12 cellular contexts compared by ENCODE assay signal in the genomic region with DNA sequence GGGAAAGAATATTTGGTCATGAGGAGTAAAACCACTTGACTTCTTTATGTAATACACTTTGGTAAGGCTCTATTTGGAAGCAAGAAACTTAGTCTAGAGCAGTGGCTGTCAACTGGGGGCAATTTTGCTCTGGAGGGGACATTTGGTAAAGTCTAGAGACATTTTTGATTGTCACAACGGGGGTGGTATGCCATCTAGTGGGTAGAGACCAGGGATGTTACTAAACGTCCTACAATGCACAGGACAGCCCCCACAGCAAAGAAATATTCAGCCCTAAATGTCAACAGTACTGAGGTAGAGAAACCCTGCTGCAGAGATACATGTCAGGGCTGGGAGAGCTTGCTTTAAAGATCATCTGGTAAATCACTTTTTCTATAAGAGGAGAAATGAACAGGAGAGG. TPM values are rescaled to one million over a fixed set of nuclear protein-coding genes. Genes with fewer than 3 reads are reported as not detected.
DNase-seq lines count a peak whose midpoint lies in the region; TF ChIP-seq lines count a peak whose summit lies in the region.
"Had no signal": no experiment of that assay in that cellular context is flagged by ENCODE, and none has a peak within 500 bp of the region (broad histone marks: within the 10 kb centered on the region; RNA-seq: fewer than 3 reads in every experiment).

No MANE protein-coding gene starts in this region.

- H3K4me1 ChIP-seq in OCI-LY7 (ENCODE audit: insufficient read depth, low read length, poor library complexity, severe bottlenecking) = no peaks in the 10 kb centered on the region
- H3K4me1 ChIP-seq in smooth muscle cell (ENCODE audit: low read depth) = no peaks in the 10 kb centered on the region

- H3K36me3 Mint-ChIP-seq in activated CD4-positive, alpha-beta memory T cell treated with anti-CD3 and anti-CD28 coated beads for 36 hours = peaks cover 10% of the 10 kb centered on the region

- H2AFZ ChIP-seq in OCI-LY7 (ENCODE audit: low read length) = no peak overlapping the region
- no peak overlapping the region for H2AFZ ChIP-seq in smooth muscle cell (ENCODE audit: low read depth)

- H3F3A ChIP-seq in smooth muscle cell (ENCODE audit: low read depth) = no peaks in the 10 kb centered on the region

- no peak overlapping the region for H3K4me2 ChIP-seq in OCI-LY7 (ENCODE audit: low read length)
- H3K4me2 ChIP-seq in smooth muscle cell = no peak overlapping the region

- no TSS peak for BruUV-seq in OCI-LY7 (replicated peaks; lab: Mats Ljungman, UMichigan)

- H3K27me3 Mint-ChIP-seq in activated CD4-positive, alpha-beta memory T cell treated with anti-CD3 and anti-CD28 coated beads for 36 hours = no peaks in the 10 kb centered on the region

- H3K9ac ChIP-seq in smooth muscle cell (ENCODE audit: low read depth) = no peak overlapping the region

- no peak overlapping the region for H3K27ac ChIP-seq in OCI-LY7 (ENCODE audit: low read depth, low read length, poor library complexity, severe bottlenecking)
- no peak overlapping the region for H3K27ac ChIP-seq in smooth muscle cell (ENCODE audit: low read depth)

- CTCF ChIA-PET in OCI-LY7 (lab: Charles Lee; ENCODE audit: unreplicated experiment) = no interaction called here
- CTCF ChIA-PET in activated CD4-positive, alpha-beta memory T cell treated with anti-CD3 and anti-CD28 coated beads for 36 hours (lab: Charles Lee) = interaction anchor here (1.0 to 1.9 kb wide), 3 partner anchors 10 to 83 kb away, joined by 3 to 13 read pairs (median 11); no protein-coding TSS in a partner anchor

- intact Hi-C loops in OCI-LY7 (cut with micrococcal nuclease; ENCODE audit: unreplicated experiment) = loop anchor here (1.0 kb wide), 2 partner anchors 45 to 82 kb away; no protein-coding TSS in a partner anchor
- intact Hi-C loops in activated CD4-positive, alpha-beta memory T cell treated with anti-CD3 and anti-CD28 coated beads for 36 hours (cut with micrococcal nuclease) = no loop called here

- 37% methylated on average over 2 of the region's 2 CpGs for WGBS in smooth muscle cell (ENCODE audit: low lambda C conversion rate)

- DNase-seq in AG10803 (ENCODE audit: low read depth) (no peak), GM10266 (ENCODE audit: extremely low spot score) (peak; percentile 48), OCI-LY7 (ENCODE audit: low spot score) (peak; percentile 54), epithelial cell of proximal tubule (ENCODE audit: low read depth) (no peak), NCI-H2107 (lab: John Stamatoyannopoulos, UW) (no peak), smooth muscle cell (lab: John Stamatoyannopoulos, UW; ENCODE audit: unreplicated experiment) (no peak), iPS-NIHi11 (ENCODE audit: low spot score) (no peak)
- no peak for DNase-seq in activated CD4-positive, alpha-beta memory T cell treated with anti-CD3 and anti-CD28 coated beads for 36 hours
- DNase-seq: activated T-cell treated with anti-CD3 and anti-CD28 coated beads, Interleukin-2, amount 50 U/mL, for 4 hours; cortex of kidney; NCI-H1105 treated with DMSO at 0.1 percent for 48 hours had no signal

- H3K9me3 ChIP-seq in OCI-LY7 (ENCODE audit: low read length) = no peaks in the 10 kb centered on the region
- H3K9me3 ChIP-seq in smooth muscle cell (replicated peaks; ENCODE audit: low read depth) = no peaks in the 10 kb centered on the region

- no peaks in the 10 kb centered on the region for H3K9me3 Mint-ChIP-seq in activated CD4-positive, alpha-beta memory T cell treated with anti-CD3 and anti-CD28 coated beads for 36 hours
- H3K9me3 Mint-ChIP-seq: activated T-cell treated with anti-CD3 and anti-CD28 coated beads, Interleukin-2, amount 50 U/mL, for 4 hours had no signal

- no peaks in the 10 kb centered on the region for H3K4me1 Mint-ChIP-seq in activated CD4-positive, alpha-beta memory T cell treated with anti-CD3 and anti-CD28 coated beads for 36 hours (ENCODE audit: low read depth)

- H4K20me1 ChIP-seq in OCI-LY7 (ENCODE audit: insufficient read depth, low read length) (no peaks in the 10 kb centered on the region), smooth muscle cell (ENCODE audit: low read depth) (no peaks in the 10 kb centered on the region)

- H3K4me3 ChIP-seq in AG10803 (ENCODE audit: low read length) (no peak overlapping the region), OCI-LY7 (ENCODE audit: low read depth, low read length, poor library complexity, severe bottlenecking) (no peak overlapping the region), epithelial cell of proximal tubule (ENCODE audit: low read depth, low read length) (no peak overlapping the region), smooth muscle cell (no peak overlapping the region)

- no peaks in the 10 kb centered on the region for H3K9me2 ChIP-seq in OCI-LY7 (ENCODE audit: insufficient read depth, low read length)

- no peak overlapping the region for H3K27ac Mint-ChIP-seq in activated CD4-positive, alpha-beta memory T cell treated with anti-CD3 and anti-CD28 coated beads for 36 hours

- POLR2A ChIA-PET in OCI-LY7 (lab: Charles Lee) = interaction anchor here (0.6 to 0.7 kb wide), 2 partner anchors 29 to 34 kb away, joined by 3 to 5 read pairs; partner anchors contain the start of gene HMGCL
- POLR2A ChIA-PET in activated CD4-positive, alpha-beta memory T cell treated with anti-CD3 and anti-CD28 coated beads for 36 hours (lab: Charles Lee) = no interaction called here

- no peak overlapping the region for H3K4me3 Mint-ChIP-seq in activated CD4-positive, alpha-beta memory T cell treated with anti-CD3 and anti-CD28 coated beads for 36 hours
- H3K4me3 Mint-ChIP-seq: activated T-cell treated with anti-CD3 and anti-CD28 coated beads, Interleukin-2, amount 50 U/mL, for 4 hours had no signal

- peaks cover 29% of the 10 kb centered on the region for H3K36me3 ChIP-seq in OCI-LY7 (ENCODE audit: insufficient read depth, low read length)
- no peaks in the 10 kb centered on the region for H3K36me3 ChIP-seq in smooth muscle cell (ENCODE audit: low read depth)

- no peaks in the 10 kb centered on the region for H3K27me3 ChIP-seq in smooth muscle cell (ENCODE audit: low read depth)

- TF ChIP-seq CTCF in AG10803 (conservative IDR thresholded peaks at IDR 0.05; ENCODE audit: low read length) (peak; percentile 48), GM10266 (IDR thresholded peaks at IDR 0.05; ENCODE audit: control insufficient read depth, insufficient read depth, low read depth, missing control alignments) (peak; percentile 20), OCI-LY7 (conservative IDR thresholded peaks at IDR 0.05; ENCODE audit: low read length) (peak; percentile 77), epithelial cell of proximal tubule (conservative IDR thresholded peaks at IDR 0.05; ENCODE audit: low read depth, low read length) (peak; percentile 23), smooth muscle cell (IDR thresholded peaks at IDR 0.05; ENCODE audit: borderline replicate concordance, insufficient read depth, poor library complexity, severe bottlenecking) (no peak)

- no peaks in the 10 kb centered on the region for H3K79me2 ChIP-seq in OCI-LY7 (ENCODE audit: insufficient read depth, low read depth, low read length)
- no peaks in the 10 kb centered on the region for H3K79me2 ChIP-seq in smooth muscle cell (ENCODE audit: low read depth)

RNA-seq across cellular contexts. Expression of gene FUCA1, which starts 13.5 kb away (rescaled TPM):
- 9.1 and 9.3 TPM in 2 replicates for total RNA-seq in OCI-LY7 (2014; rRNA removed; shearing (Covaris generic))
- total RNA-seq in OCI-LY7 (2022) (9.3 and 9.9 TPM in 2 replicates), epithelial cell of proximal tubule (31.9 and 33.8 TPM in 2 replicates), smooth muscle cell (12.5 and 19.0 TPM in 2 replicates)
- 10.4 and 16.4 TPM in 2 replicates for polyA plus RNA-seq in smooth muscle cell
- total RNA-seq in activated CD4-positive, alpha-beta memory T cell treated with anti-CD3 and anti-CD28 coated beads for 36 hours = 1 to 10 TPM; 5.3 to 5.4 TPM

RNA-seq across cellular contexts. Expression of gene HMGCL, which starts 29.3 kb away (rescaled TPM):
- total RNA-seq in OCI-LY7 (2014; rRNA removed; shearing (Covaris generic)) = 9.0 and 13.1 TPM in 2 replicates
- 27.4 and 30.7 TPM in 2 replicates for total RNA-seq in OCI-LY7 (2022)
- total RNA-seq in epithelial cell of proximal tubule = 22.1 and 38.5 TPM in 2 replicates
- 43.0 and 47.6 TPM in 2 replicates for total RNA-seq in smooth muscle cell
- 46.5 and 51.2 TPM in 2 replicates for polyA plus RNA-seq in smooth muscle cell
- total RNA-seq in activated CD4-positive, alpha-beta memory T cell treated with anti-CD3 and anti-CD28 coated beads for 36 hours = 10 to 100 TPM; 34.2 to 35.3 TPM

RNA-seq across cellular contexts. Expression of gene GALE, which starts 54.0 kb away (rescaled TPM):
- total RNA-seq in OCI-LY7 (2014; rRNA removed; shearing (Covaris generic)) = 17.9 and 19.6 TPM in 2 replicates
- total RNA-seq in OCI-LY7 (2022) = 16.0 and 16.8 TPM in 2 replicates
- total RNA-seq in epithelial cell of proximal tubule = 126 and 131 TPM in 2 replicates
- 40.3 and 51.7 TPM in 2 replicates for total RNA-seq in smooth muscle cell
- polyA plus RNA-seq in smooth muscle cell = 75.2 and 79.1 TPM in 2 replicates
- 10 to 100 TPM; 49.4 to 54.9 TPM for total RNA-seq in activated CD4-positive, alpha-beta memory T cell treated with anti-CD3 and anti-CD28 coated beads for 36 hours

RNA-seq across cellular contexts. Expression of gene CNR2, which starts 58.6 kb away (rescaled TPM):
- total RNA-seq in OCI-LY7 (2014; rRNA removed; shearing (Covaris generic)) = 11.2 and 14.1 TPM in 2 replicates
- 13.2 and 17.0 TPM in 2 replicates for total RNA-seq in OCI-LY7 (2022)
- total RNA-seq in epithelial cell of proximal tubule = not detected in 2 replicates
- not detected in 2 replicates for total RNA-seq in smooth muscle cell
- not detected in 2 replicates for polyA plus RNA-seq in smooth muscle cell
- total RNA-seq in activated CD4-positive, alpha-beta memory T cell treated with anti-CD3 and anti-CD28 coated beads for 36 hours = not detected
- total RNA-seq: pulmonary artery endothelial cell had no signal

Comparison
In these comparisons a context has a peak if more than half of its experiments do, and no peak if none do; other contexts are left out.
1. DNase-seq: peak in GM10266 (single experiment) and OCI-LY7 (single experiment); none in AG10803 (single experiment), epithelial cell of proximal tubule (single experiment), NCI-H2107 (single experiment), smooth muscle cell (single experiment), iPS-NIHi11 (single experiment) and activated CD4-positive, alpha-beta memory T cell treated with anti-CD3 and anti-CD28 coated beads for 36 hours (single experiment).